8 cellular contexts compared by ENCODE assay signal in genomic region chrX:40154853-40155616, GRCh38. TPM values are rescaled to one million over a fixed set of nuclear protein-coding genes. Genes with fewer than 3 reads are reported as not detected.
DNase-seq lines count a peak whose midpoint lies in the region; ATAC-seq and TF ChIP-seq lines count a peak whose summit lies in the region.

No MANE protein-coding gene starts in this region.

- peaks cover 11% of the 10 kb centered on the region for H3K4me1 Mint-ChIP-seq in CD4-positive, alpha-beta T cell (ENCODE audit: low read depth)
- H3K4me1 Mint-ChIP-seq in dendritic cell treated with granulocyte-macrophage colony-stimulating factor and Interleukin-4, amounts not matched to agents 40 ng/mL and 50 ng/mL, for 4 days (ENCODE audit: low read depth), result peaks cover 29% of the 10 kb centered on the region
- H3K4me1 Mint-ChIP-seq in memory B cell, result no peaks in the 10 kb centered on the region

- no peaks in the 10 kb centered on the region for H3K27me3 ChIP-seq in CD4-positive, alpha-beta T cell (ENCODE audit: control insufficient read depth, insufficient read depth, low read length)
- no peaks in the 10 kb centered on the region for H3K27me3 ChIP-seq in SJSA1 (replicated peaks)

- no peaks in the 10 kb centered on the region for H3K36me3 ChIP-seq in SJSA1
- H3K36me3 ChIP-seq in urinary bladder (ENCODE audit: insufficient read depth), result no peaks in the 10 kb centered on the region

- H3K4me3 ChIP-seq in SJSA1 (peak overlapping the region; percentile 38), urinary bladder (ENCODE audit: low read depth, low read length) (peak overlapping the region; percentile 34)

- no peak for TF ChIP-seq CTCF in CD4-positive, alpha-beta T cell (IDR thresholded peaks at IDR 0.05)

- POLR2A ChIA-PET in CD4-positive, alpha-beta T cell (lab: Charles Lee), result interaction anchor here (1.0 to 3.4 kb wide), 5 partner anchors 13 to 59 kb away, joined by 3 to 82 read pairs (median 22); partner anchors contain the start of gene BCOR

- 2% methylated on average over 53 of the region's 73 CpGs for WGBS in urinary bladder

- no peak overlapping the region for H3K27ac ChIP-seq in CD4-positive, alpha-beta T cell (ENCODE audit: low read depth, low read length)
- H3K27ac ChIP-seq in SJSA1 (no peak overlapping the region), urinary bladder (ENCODE audit: low read depth) (no peak overlapping the region)

- H3K27me3 Mint-ChIP-seq in CD4-positive, alpha-beta T cell, result no peaks in the 10 kb centered on the region
- H3K27me3 Mint-ChIP-seq in dendritic cell treated with granulocyte-macrophage colony-stimulating factor and Interleukin-4, amounts not matched to agents 40 ng/mL and 50 ng/mL, for 4 days, result peaks cover 22% of the 10 kb centered on the region
- no peaks in the 10 kb centered on the region for H3K27me3 Mint-ChIP-seq in memory B cell

- DNase-seq in CD4-positive, alpha-beta T cell, result no peak
- peak; percentile 41 for DNase-seq in HK-2 (ENCODE audit: unreplicated experiment)
- DNase-seq in SJSA1 (ENCODE audit: low read depth in 1 of 2, low spot score in 2 of 2), result peak in 1 of 2 experiments; percentile 22
- DNase-seq in memory B cell (ENCODE audit: low spot score in 2 of 2), result no peak
- DNase-seq in ureter (ENCODE audit: low spot score), result no peak
- no peak for DNase-seq in DMS153 (lab: John Stamatoyannopoulos, UW)

- H3K36me3 Mint-ChIP-seq in CD4-positive, alpha-beta T cell (ENCODE audit: low read depth), result no peaks in the 10 kb centered on the region
- no peaks in the 10 kb centered on the region for H3K36me3 Mint-ChIP-seq in dendritic cell treated with granulocyte-macrophage colony-stimulating factor and Interleukin-4, amounts not matched to agents 40 ng/mL and 50 ng/mL, for 4 days (ENCODE audit: low read depth)
- H3K36me3 Mint-ChIP-seq in memory B cell, result no peaks in the 10 kb centered on the region

- CTCF ChIA-PET in CD4-positive, alpha-beta T cell (lab: Charles Lee), result no interaction called here

- H3K4me1 ChIP-seq in SJSA1 (replicated peaks), result peaks cover 32% of the 10 kb centered on the region
- H3K4me1 ChIP-seq in urinary bladder (ENCODE audit: insufficient read depth), result no peaks in the 10 kb centered on the region

- intact Hi-C loops in CD4-positive, alpha-beta T cell (cut with DNase I, micrococcal nuclease), result loop anchor here (5.0 to 10.0 kb wide), 2 partner anchors 58 to 320 kb away; partner anchors contain the start of gene BCOR (in 2 of the 2)
- intact Hi-C loops in dendritic cell treated with granulocyte-macrophage colony-stimulating factor and Interleukin-4, amounts not matched to agents 40 ng/mL and 50 ng/mL, for 4 days (cut with micrococcal nuclease), result loop anchor here (5.0 kb wide), 1 partner anchor 48 kb away; no protein-coding TSS in a partner anchor

- ATAC-seq in CD4-positive, alpha-beta T cell (ENCODE audit: poor library complexity), result no peak
- ATAC-seq in memory B cell (ENCODE audit: low read depth), result no peak

- no peaks in the 10 kb centered on the region for H3K9me3 Mint-ChIP-seq in CD4-positive, alpha-beta T cell
- no peaks in the 10 kb centered on the region for H3K9me3 Mint-ChIP-seq in dendritic cell treated with granulocyte-macrophage colony-stimulating factor and Interleukin-4, amounts not matched to agents 40 ng/mL and 50 ng/mL, for 4 days
- no peaks in the 10 kb centered on the region for H3K9me3 Mint-ChIP-seq in memory B cell

- no peak overlapping the region for H3K27ac Mint-ChIP-seq in CD4-positive, alpha-beta T cell
- peak overlapping the region; percentile 56 for H3K27ac Mint-ChIP-seq in dendritic cell treated with granulocyte-macrophage colony-stimulating factor and Interleukin-4, amounts not matched to agents 40 ng/mL and 50 ng/mL, for 4 days
- no peak overlapping the region for H3K27ac Mint-ChIP-seq in memory B cell

- peak overlapping the region; percentile 88 for H3K4me3 Mint-ChIP-seq in CD4-positive, alpha-beta T cell
- peak overlapping the region; percentile 71 for H3K4me3 Mint-ChIP-seq in dendritic cell treated with granulocyte-macrophage colony-stimulating factor and Interleukin-4, amounts not matched to agents 40 ng/mL and 50 ng/mL, for 4 days
- peak overlapping the region; percentile 80 for H3K4me3 Mint-ChIP-seq in memory B cell

- H3K9me3 ChIP-seq in CD4-positive, alpha-beta T cell (ENCODE audit: control insufficient read depth, low read length), result no peaks in the 10 kb centered on the region
- no peaks in the 10 kb centered on the region for H3K9me3 ChIP-seq in SJSA1 (replicated peaks)

RNA-seq across cellular contexts. Expression of gene BCOR, which starts 57.3 kb away (rescaled TPM):
- 10 to 100 TPM; 26.1 to 26.3 TPM for total RNA-seq in CD4-positive, alpha-beta T cell
- total RNA-seq in SJSA1 (2014; rRNA removed; shearing (Covaris generic)), result 26.9 and 37.2 TPM in 2 replicates
- total RNA-seq in urinary bladder, result 26.5 TPM
- polyA plus RNA-seq in urinary bladder, result 20.8 TPM
- 41.3 TPM for total RNA-seq in ureter
